In genomic region chr9:120326076-120326693, GRCh38 we compare ENCODE assay signal across 17 cellular contexts.
A peak's percentile ranks its signal among the peaks of the same experiment; 100 is the strongest.
DNase-seq lines count a peak whose midpoint lies in the region; FAIRE-seq and TF ChIP-seq lines count a peak whose summit lies in the region.
"Had no signal": no experiment of that assay in that cellular context is flagged by ENCODE, and none has a peak within 500 bp of the region (broad histone marks: within the 10 kb centered on the region; RNA-seq: fewer than 3 reads in every experiment).

No MANE protein-coding gene starts in this region.

- H3K4me3 ChIP-seq in mammary epithelial cell (replicated peaks in 1 of 3; ENCODE audit: insufficient read depth in 1 of 3, low read depth in 2 of 3, low read length in 3 of 3) = no peak overlapping the region
- H3K4me3 ChIP-seq in keratinocyte (ENCODE audit: control insufficient read depth in 2 of 3, extremely low read depth in 1 of 3, insufficient read depth in 2 of 3, low read depth in 1 of 3, low read length in 3 of 3) = no peak overlapping the region
- H3K4me3 ChIP-seq in testis = no peak overlapping the region
- H3K4me3 ChIP-seq: A549 had no signal

- H3K9me3 ChIP-seq in mammary epithelial cell (replicated peaks; ENCODE audit: insufficient read depth, low read length) = no peaks in the 10 kb centered on the region
- no peaks in the 10 kb centered on the region for H3K9me3 ChIP-seq in keratinocyte (ENCODE audit: control insufficient read depth, low read depth, low read length)
- no peaks in the 10 kb centered on the region for H3K9me3 ChIP-seq in testis
- H3K9me3 ChIP-seq: A549 had no signal

- H3K4me1 ChIP-seq in mammary epithelial cell (ENCODE audit: insufficient read depth, low read length) (peaks cover 4% of the 10 kb centered on the region), keratinocyte (ENCODE audit: control insufficient read depth, extremely low read depth, insufficient read depth, low read length) (peaks cover 2% of the 10 kb centered on the region), testis (no peaks in the 10 kb centered on the region)
- H3K4me1 ChIP-seq: A549 had no signal

- no TSS peak for BruUV-seq in mammary epithelial cell (replicated peaks; lab: Mats Ljungman, UMichigan)

- H3K9ac ChIP-seq in mammary epithelial cell (ENCODE audit: insufficient read depth, low read length) = no peak overlapping the region
- no peak overlapping the region for H3K9ac ChIP-seq in keratinocyte (ENCODE audit: control insufficient read depth, extremely low read depth, insufficient read depth, low read length)
- H3K9ac ChIP-seq: KMS-11 had no signal

- dilution Hi-C loops in mammary epithelial cell (cut with HindIII; ENCODE audit: low sequenced_read_pairs) (no loop called here), keratinocyte (cut with MboI; ENCODE audit: extremely low pct_ligation_motif_present, low sequenced_read_pairs) (no loop called here)

- 67% methylated on average over 3 of the region's 3 CpGs for WGBS in mammary epithelial cell (ENCODE audit: low coverage, missing lambda C conversion rate)
- 74% methylated on average over 3 of the region's 3 CpGs for WGBS in testis, 2 donors

- no peaks in the 10 kb centered on the region for H3K9me1 ChIP-seq in keratinocyte (ENCODE audit: control insufficient read depth, extremely low read depth, insufficient read depth, low read length)

- CTCF ChIA-PET in mammary epithelial cell (lab: Charles Lee; ENCODE audit: low non-redundant PET) = no interaction called here

- TF ChIP-seq CTCF in mammary epithelial cell (conservative IDR thresholded peaks at IDR 0.05 in 1 of 2, IDR thresholded peaks at IDR 0.05 in 1 of 2; ENCODE audit: extremely low read depth in 1 of 2, insufficient read depth in 1 of 2, low read depth in 1 of 2, low read length in 2 of 2) (no peak), keratinocyte (optimal IDR thresholded peaks at IDR 0.05 in 1 of 3, IDR thresholded peaks at IDR 0.05 in 1 of 3, conservative IDR thresholded peaks at IDR 0.05 in 1 of 3; ENCODE audit: extremely low read depth in 1 of 3, insufficient read depth in 2 of 3, low read length in 3 of 3) (no peak), testis (IDR thresholded peaks at IDR 0.05) (no peak)

- peak; percentile 73 for DNase-seq in DMS 273 (lab: John Stamatoyannopoulos, UW; ENCODE audit: unreplicated experiment)
- peak; percentile 8 for DNase-seq in NCI-H1694 (lab: John Stamatoyannopoulos, UW)
- peak; percentile 23 for DNase-seq in mammary epithelial cell
- no peak for DNase-seq in keratinocyte (ENCODE audit: low read depth, low spot score)
- no peak for DNase-seq in NOMO-1 (lab: John Stamatoyannopoulos, UW; ENCODE audit: unreplicated experiment in 2 of 2)
- no peak for DNase-seq in testis
- no peak for DNase-seq in NCI-H446 treated with DMSO at 0.1 percent for 48 hours (lab: John Stamatoyannopoulos, UW)
- DNase-seq: GDM1, GOT3, MV-4-11, NCI-H187, NCI-H2107, Right ventricle myocardium superior had no signal

- H3K27me3 ChIP-seq in mammary epithelial cell (ENCODE audit: insufficient read depth, low read length) (no peaks in the 10 kb centered on the region), keratinocyte (ENCODE audit: control insufficient read depth, extremely low read depth, insufficient read depth, low read length) (no peaks in the 10 kb centered on the region), testis (no peaks in the 10 kb centered on the region)

- H4K20me1 ChIP-seq in mammary epithelial cell (ENCODE audit: insufficient read depth, low read length) = no peaks in the 10 kb centered on the region
- no peaks in the 10 kb centered on the region for H4K20me1 ChIP-seq in keratinocyte (ENCODE audit: control insufficient read depth, extremely low read depth, insufficient read depth, low read length)

- intact Hi-C loops in mammary epithelial cell (cut with micrococcal nuclease) (no loop called here), testis (cut with DNase I; ENCODE audit: low total_unique reads) (no loop called here)

- H3K4me2 ChIP-seq in mammary epithelial cell (ENCODE audit: insufficient read depth, low read depth, low read length) = no peak overlapping the region
- H3K4me2 ChIP-seq in keratinocyte (ENCODE audit: control insufficient read depth, extremely low read depth, insufficient read depth, low read depth, low read length) = no peak overlapping the region
- H3K4me2 ChIP-seq: A549, KMS-11 had no signal

- peak; percentile 81 for FAIRE-seq in keratinocyte (lab: Jason Lieb, UNC)
- FAIRE-seq: A549, GM18507, HTR-8/SVneo had no signal

- no peak for TF ChIP-seq POLR2A in testis (IDR thresholded peaks at IDR 0.05)

- in situ Hi-C loops in mammary epithelial cell (cut with MboI; ENCODE audit: low sequenced_read_pairs in 2 of 2) = no loop called here

- H3K27ac ChIP-seq in mammary epithelial cell (ENCODE audit: insufficient read depth, low read depth, low read length) (no peak overlapping the region), keratinocyte (ENCODE audit: control insufficient read depth, insufficient read depth, low read length) (no peak overlapping the region), testis (no peak overlapping the region)
- H3K27ac ChIP-seq: A549, KMS-11 had no signal

- H3K79me2 ChIP-seq in mammary epithelial cell (ENCODE audit: insufficient read depth, low read length) (no peaks in the 10 kb centered on the region), keratinocyte (ENCODE audit: control insufficient read depth, insufficient read depth, low read length) (no peaks in the 10 kb centered on the region)

- H3K36me3 ChIP-seq in mammary epithelial cell (ENCODE audit: insufficient read depth, low read length) (no peaks in the 10 kb centered on the region), keratinocyte (ENCODE audit: control insufficient read depth in 2 of 2, extremely low read depth in 1 of 2, insufficient read depth in 2 of 2, low read length in 2 of 2) (no peaks in the 10 kb centered on the region), testis (ENCODE audit: low read depth, missing control alignments) (no peaks in the 10 kb centered on the region)

- H2AFZ ChIP-seq in mammary epithelial cell (ENCODE audit: low read depth, low read length) (no peak overlapping the region), keratinocyte (ENCODE audit: control insufficient read depth, low read length) (no peak overlapping the region)

Comparison
In these comparisons a context has a peak if more than half of its experiments do, and no peak if none do; other contexts are left out.
1. DNase-seq: peak in DMS 273 (single experiment), NCI-H1694 (single experiment) and mammary epithelial cell (single experiment); none in keratinocyte (single experiment), NOMO-1 (0 of 2), testis (single experiment) and NCI-H446 treated with DMSO at 0.1 percent for 48 hours (single experiment).